ENCODE assay signal across 9 cellular contexts in the genomic region with DNA sequence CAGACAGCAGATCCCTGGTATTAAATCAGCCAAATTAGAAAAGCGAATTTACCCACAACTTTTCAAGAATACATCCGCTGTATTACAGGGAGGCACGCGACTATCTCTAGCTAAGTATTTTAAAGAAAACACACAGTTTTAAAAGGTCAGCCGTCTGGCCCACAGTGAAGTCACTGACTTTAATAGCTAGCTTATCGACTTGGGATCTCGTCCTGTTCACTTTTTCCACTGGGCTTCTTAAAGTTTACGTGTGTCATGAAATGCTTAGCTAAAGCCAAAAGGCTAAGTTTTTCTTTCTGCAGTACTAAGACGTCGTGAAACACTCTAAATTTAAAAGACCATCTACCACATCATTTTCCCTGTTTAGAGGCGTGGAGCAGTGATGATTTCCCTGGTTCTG. TPM values are rescaled to one million over a fixed set of nuclear protein-coding genes. Genes with fewer than 3 reads are reported as not detected.
DNase-seq lines count a peak whose midpoint lies in the region; ATAC-seq and TF ChIP-seq lines count a peak whose summit lies in the region.
"Had no signal": no experiment of that assay in that cellular context is flagged by ENCODE, and none has a peak within 500 bp of the region (broad histone marks: within the 10 kb centered on the region; RNA-seq: fewer than 3 reads in every experiment).

No MANE protein-coding gene starts in this region.

- no peaks in the 10 kb centered on the region for H3K27me3 Mint-ChIP-seq in osteocyte (ENCODE audit: unreplicated experiment)

- ATAC-seq in HG03460 (IDR thresholded peaks at IDR 0.05; ENCODE audit: unreplicated experiment) (no peak), HG03097 (IDR thresholded peaks at IDR 0.05; ENCODE audit: low FRiP score, unreplicated experiment) (no peak), HG03025 (IDR thresholded peaks at IDR 0.05; ENCODE audit: low FRiP score, unreplicated experiment) (no peak)
- ATAC-seq: HCT116 had no signal

- DNase-seq in astrocyte of the spinal cord (ENCODE audit: low read depth, low spot score), result peak; percentile 86
- no peak for DNase-seq in osteocyte (ENCODE audit: extremely low spot score, unreplicated experiment)
- no peak for DNase-seq in D341Med (ENCODE audit: low spot score)

- no peaks in the 10 kb centered on the region for H3K36me3 Mint-ChIP-seq in osteocyte (ENCODE audit: unreplicated experiment)

- H3K27ac Mint-ChIP-seq in osteocyte (ENCODE audit: unreplicated experiment), result no peak overlapping the region

- no peaks in the 10 kb centered on the region for H3K27me3 ChIP-seq in DOHH2 (ENCODE audit: control insufficient read depth, low read length)

- peak overlapping the region; percentile 61 for H3K4me3 Mint-ChIP-seq in osteocyte (ENCODE audit: unreplicated experiment)

- peaks cover 43% of the 10 kb centered on the region for H4K20me1 ChIP-seq in DOHH2 (ENCODE audit: control insufficient read depth, insufficient read depth, low read depth, low read length)

- H3K9me3 ChIP-seq in DOHH2 (ENCODE audit: control insufficient read depth, insufficient read depth, low read length), result no peaks in the 10 kb centered on the region

- no peaks in the 10 kb centered on the region for H3K9me3 Mint-ChIP-seq in osteocyte (ENCODE audit: unreplicated experiment)

- H3K36me3 ChIP-seq in DOHH2 (ENCODE audit: control insufficient read depth, low read length), result peaks cover 26% of the 10 kb centered on the region

- H3K4me2 ChIP-seq in DOHH2 (ENCODE audit: low read length), result peak overlapping the region; percentile 69

- TF ChIP-seq CTCF in DOHH2 (IDR thresholded peaks at IDR 0.05; ENCODE audit: low read depth, low read length, poor library complexity, severe bottlenecking) (no peak), astrocyte of the spinal cord (IDR thresholded peaks at IDR 0.05; ENCODE audit: low read depth, low read length) (no peak), osteocyte (IDR thresholded peaks at IDR 0.05) (no peak)

- peaks cover 100% of the 10 kb centered on the region for H3K79me2 ChIP-seq in DOHH2 (ENCODE audit: control insufficient read depth, low read length)

- H3F3A ChIP-seq in DOHH2 (ENCODE audit: control insufficient read depth, insufficient read depth), result peaks cover 19% of the 10 kb centered on the region

- in situ Hi-C loops in astrocyte of the spinal cord (cut with HindIII; ENCODE audit: low sequenced_read_pairs), result no loop called here

- peaks cover 100% of the 10 kb centered on the region for H3K4me1 ChIP-seq in DOHH2 (ENCODE audit: control insufficient read depth, low read length)

- peak overlapping the region; percentile 35 for H3K27ac ChIP-seq in DOHH2 (ENCODE audit: low read depth, low read length)

- peaks cover 45% of the 10 kb centered on the region for H3K4me1 Mint-ChIP-seq in osteocyte (ENCODE audit: unreplicated experiment)

- H3K9me2 ChIP-seq in DOHH2 (replicated peaks; ENCODE audit: control insufficient read depth, low read length), result no peaks in the 10 kb centered on the region

- H3K4me3 ChIP-seq in DOHH2 (ENCODE audit: low read length), result peak overlapping the region; percentile 51
- no peak overlapping the region for H3K4me3 ChIP-seq in astrocyte of the spinal cord (ENCODE audit: low read depth, low read length)

TF ChIP-seq in PFSK-1, 5 proteins besides CTCF, POLR2A, EP300 and RAD21:
- TF ChIP-seq POLR2AphosphoS5 (IDR thresholded peaks at IDR 0.05; ENCODE audit: low read depth, low read length), result no peak
- 0 out of 2 replicates have a peak, but pooled peaks have one; percentile 10 for TF ChIP-seq SIN3A (IDR thresholded peaks at IDR 0.05; ENCODE audit: borderline replicate concordance, insufficient read depth, low read length)
TF ChIP-seq in PFSK-1: peak in this region for 1.

RNA-seq across cellular contexts. Expression of gene LRIG1, which starts 27.2 kb away (rescaled TPM):
- 24.2 TPM for polyA plus RNA-seq in PFSK-1 (2012; ENCODE audit: insufficient read length, low read depth)
- total RNA-seq in osteocyte, result 60.8 and 64.2 TPM in 2 replicates
